ENCODE assay signal across 1 cellular context in genomic region chr3:112319516-112320276, GRCh38.
TF ChIP-seq lines count a peak whose summit lies in the region.

No MANE protein-coding gene starts in this region.

TF ChIP-seq in HCT116, 20 proteins besides CTCF, POLR2A, EP300 and RAD21 (continued from another document):
- TF ChIP-seq, protein P1, sequence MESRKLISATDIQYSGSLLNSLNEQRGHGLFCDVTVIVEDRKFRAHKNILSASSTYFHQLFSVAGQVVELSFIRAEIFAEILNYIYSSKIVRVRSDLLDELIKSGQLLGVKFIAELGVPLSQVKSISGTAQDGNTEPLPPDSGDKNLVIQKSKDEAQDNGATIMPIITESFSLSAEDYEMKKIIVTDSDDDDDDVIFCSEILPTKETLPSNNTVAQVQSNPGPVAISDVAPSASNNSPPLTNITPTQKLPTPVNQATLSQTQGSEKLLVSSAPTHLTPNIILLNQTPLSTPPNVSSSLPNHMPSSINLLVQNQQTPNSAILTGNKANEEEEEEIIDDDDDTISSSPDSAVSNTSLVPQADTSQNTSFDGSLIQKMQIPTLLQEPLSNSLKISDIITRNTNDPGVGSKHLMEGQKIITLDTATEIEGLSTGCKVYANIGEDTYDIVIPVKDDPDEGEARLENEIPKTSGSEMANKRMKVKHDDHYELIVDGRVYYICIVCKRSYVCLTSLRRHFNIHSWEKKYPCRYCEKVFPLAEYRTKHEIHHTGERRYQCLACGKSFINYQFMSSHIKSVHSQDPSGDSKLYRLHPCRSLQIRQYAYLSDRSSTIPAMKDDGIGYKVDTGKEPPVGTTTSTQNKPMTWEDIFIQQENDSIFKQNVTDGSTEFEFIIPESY (IDR thresholded peaks at IDR 0.05; ENCODE audit: extremely low read depth, insufficient replicate concordance, low read length): no peak
- TF ChIP-seq ELF1 (IDR thresholded peaks at IDR 0.05; ENCODE audit: borderline replicate concordance, low read depth) (no peak), EGR1 (IDR thresholded peaks at IDR 0.05; ENCODE audit: low read depth) (no peak), POLR2AphosphoS5 (IDR thresholded peaks at IDR 0.05; ENCODE audit: low read depth, low read length) (no peak), EZH2phosphoT487 (IDR thresholded peaks at IDR 0.05; ENCODE audit: borderline replicate concordance) (no peak), REST (IDR thresholded peaks at IDR 0.05; ENCODE audit: low read depth) (no peak), CBX3 (IDR thresholded peaks at IDR 0.05; ENCODE audit: low read depth) (no peak)
